31 cellular contexts compared by ENCODE assay signal in the genomic region with DNA sequence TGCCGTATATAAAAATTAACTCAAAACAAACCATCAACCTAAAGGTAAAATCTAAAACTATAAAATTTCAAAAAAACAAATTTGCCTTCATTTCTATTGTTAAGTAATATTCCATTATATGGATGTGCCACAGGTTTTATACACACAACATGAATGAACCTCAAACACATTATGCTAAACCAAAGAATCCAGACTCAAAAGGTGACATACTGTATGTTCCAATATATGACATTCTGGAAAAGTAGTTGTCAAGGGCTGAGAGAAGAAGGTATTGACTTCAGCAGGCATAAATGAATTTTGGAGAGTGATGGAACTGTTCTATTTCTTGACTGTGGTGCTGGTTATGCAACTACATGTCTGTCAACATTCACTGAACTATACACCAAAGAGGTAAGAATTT.
"Had no signal": no experiment of that assay in that cellular context is flagged by ENCODE, and none has a peak within 500 bp of the region (broad histone marks: within the 10 kb centered on the region; RNA-seq: fewer than 3 reads in every experiment).

No MANE protein-coding gene starts in this region.

- H3K9me3 ChIP-seq: pancreas, prostate gland, testis, thyroid gland had no signal

- H3K27ac Mint-ChIP-seq: nephron; stimulated activated naive B cell treated with anti-CD40 and anti-IgM and Interleukin-4, amounts not matched to agents 10 μg/mL and 1 μg/mL and 100 μg/mL, for 72 hours had no signal

- DNase-seq: hippocampal formation; kidney; left colon; left lung; lower lobe of right lung; mammary epithelial cell; mesenchymal stem cell; naive B cell; nucleus accumbens; pancreas; posterior cingulate gyrus; retina; right cardiac atrium; stimulated activated CD4-positive, alpha-beta T cell treated with anti-CD3 and anti-CD28 coated beads, Interleukin-12 subunit alpha, Interleukin-12 subunit beta, amount 100 ng/mL, for 4 hours; stimulated activated CD4-positive, alpha-beta T cell treated with anti-CD3 and anti-CD28 coated beads, Interleukin-15, amount 100 ng/mL, for 24 hours; stimulated activated CD4-positive, alpha-beta T cell treated with anti-CD3 and anti-CD28 coated beads, Interleukin-2, amount 100 ng/mL, for 24 hours; stimulated activated CD4-positive, alpha-beta T cell treated with anti-CD3 and anti-CD28 coated beads, Interleukin-4, amount 100 ng/mL, for 1 hour; stimulated activated naive B cell treated with anti-CD40 and anti-IgM and Interleukin-4, amounts not matched to agents 10 μg/mL and 1 μg/mL and 100 μg/mL, for 72 hours; stimulated activated naive CD8-positive, alpha-beta T cell treated with anti-CD3 and anti-CD28 coated beads, Interleukin-15, Interleukin-2, amounts not matched to agents 100 U/mL and 50 U/mL, for 24 hours; stomach; testis; thyroid gland; transverse colon; upper lobe of left lung had no signal

- H3K4me1 Mint-ChIP-seq: nephron, neural crest cell had no signal

- H3K4me3 Mint-ChIP-seq: nephron; neural crest cell; stimulated activated naive B cell treated with anti-CD40 and anti-IgM and Interleukin-4, amounts not matched to agents 10 μg/mL and 1 μg/mL and 100 μg/mL, for 72 hours had no signal

- ATAC-seq: left colon; left lung; lower lobe of right lung; pancreas; right cardiac atrium; sciatic nerve; stimulated activated naive B cell treated with anti-CD40 and anti-IgM and Interleukin-4, amounts not matched to agents 10 μg/mL and 1 μg/mL and 100 μg/mL, for 72 hours; stimulated activated naive CD8-positive, alpha-beta T cell treated with anti-CD3 and anti-CD28 coated beads, Interleukin-15, Interleukin-2, amounts not matched to agents 100 U/mL and 50 U/mL, for 24 hours had no signal

- H3K27me3 Mint-ChIP-seq: naive B cell; stimulated activated naive B cell treated with anti-CD40 and anti-IgM and Interleukin-4, amounts not matched to agents 10 μg/mL and 1 μg/mL and 100 μg/mL, for 72 hours had no signal

- FAIRE-seq: islet of Langerhans, kidney had no signal

- H3K4me1 ChIP-seq: left lung, lower lobe of right lung, pancreas, prostate gland, stomach, testis, thyroid gland, transverse colon, upper lobe of left lung, vagina had no signal

- H3K27ac ChIP-seq: left lung, lower lobe of right lung, pancreas, prostate gland, skin epidermis, stomach, testis, thyroid gland, transverse colon, upper lobe of left lung, vagina had no signal

- H3K27me3 ChIP-seq: left lung, pancreas, stomach, testis, thyroid gland, transverse colon, upper lobe of left lung, vagina had no signal

- H3K36me3 ChIP-seq: prostate gland, thyroid gland had no signal

- H3K4me3 ChIP-seq: left lung, lower lobe of right lung, pancreas, prostate gland, skin epidermis, stomach, testis, thyroid gland, transverse colon, upper lobe of left lung, vagina had no signal
